In the genomic region with DNA sequence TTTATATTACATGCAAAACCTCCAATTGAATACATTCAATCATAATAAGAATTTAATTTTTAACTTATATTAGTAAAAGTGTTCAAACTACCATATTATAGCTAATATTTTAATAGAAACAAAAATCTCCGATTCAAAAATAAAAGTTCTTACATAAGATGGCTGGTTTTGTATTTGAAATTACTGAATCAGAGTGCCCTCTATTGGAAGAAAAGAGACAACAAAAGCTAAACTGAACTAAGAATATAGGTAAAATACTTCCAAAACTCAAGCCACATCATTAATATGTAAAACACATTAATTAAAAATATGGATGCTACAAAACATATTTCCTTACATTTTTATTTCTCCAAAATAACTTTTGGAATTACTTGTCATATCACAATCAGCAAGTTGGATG, we compare ENCODE assay signal across 8 cellular contexts.
DNase-seq lines count a peak whose midpoint lies in the region; ATAC-seq and TF ChIP-seq lines count a peak whose summit lies in the region.

No MANE protein-coding gene starts in this region.

- no peaks in the 10 kb centered on the region for H3K9me3 Mint-ChIP-seq in nephron progenitor cell
- no peaks in the 10 kb centered on the region for H3K9me3 Mint-ChIP-seq in CD4-positive, alpha-beta T cell

- ATAC-seq in CD4-positive, alpha-beta T cell (ENCODE audit: poor library complexity): no peak
- ATAC-seq in GM21576 (IDR thresholded peaks at IDR 0.05; ENCODE audit: unreplicated experiment) (no peak), HG02678 (IDR thresholded peaks at IDR 0.05; ENCODE audit: unreplicated experiment) (no peak)

- POLR2A ChIA-PET in CD4-positive, alpha-beta T cell (lab: Charles Lee): no interaction called here

- DNase-seq in GM03348 (ENCODE audit: low spot score) (peak; percentile 34), NCI-H2081 (lab: John Stamatoyannopoulos, UW) (peak; percentile 10 to 13), breast epithelium (ENCODE audit: low spot score in 2 of 2) (no peak), nephron progenitor cell (no peak), lower leg skin (ENCODE audit: low spot score in 2 of 2) (no peak)
- no peak for DNase-seq in CD4-positive, alpha-beta T cell

- H3K36me3 ChIP-seq in breast epithelium: no peaks in the 10 kb centered on the region

- no peaks in the 10 kb centered on the region for H3K4me1 ChIP-seq in breast epithelium

- WGBS in lower leg skin, 2 donors: 8 to 11% methylated on average over 1 of the region's 1 CpG

- TF ChIP-seq POLR2A in breast epithelium (IDR thresholded peaks at IDR 0.05): no peak
- TF ChIP-seq POLR2A in lower leg skin (IDR thresholded peaks at IDR 0.05): no peak

- H3K36me3 Mint-ChIP-seq in nephron progenitor cell (ENCODE audit: low read depth): no peaks in the 10 kb centered on the region
- no peaks in the 10 kb centered on the region for H3K36me3 Mint-ChIP-seq in CD4-positive, alpha-beta T cell (ENCODE audit: low read depth)

- no peak overlapping the region for H3K27ac Mint-ChIP-seq in nephron progenitor cell
- H3K27ac Mint-ChIP-seq in CD4-positive, alpha-beta T cell: no peak overlapping the region

- no peaks in the 10 kb centered on the region for H3K4me1 Mint-ChIP-seq in nephron progenitor cell
- no peaks in the 10 kb centered on the region for H3K4me1 Mint-ChIP-seq in CD4-positive, alpha-beta T cell (ENCODE audit: low read depth)

- TF ChIP-seq CTCF in breast epithelium (IDR thresholded peaks at IDR 0.05) (peak in 2 of 3 donors; percentile 29 to 34), nephron progenitor cell (IDR thresholded peaks at IDR 0.05) (peak; percentile 47), lower leg skin (IDR thresholded peaks at IDR 0.05) (no peak)
- TF ChIP-seq CTCF in CD4-positive, alpha-beta T cell (IDR thresholded peaks at IDR 0.05): no peak

- no peaks in the 10 kb centered on the region for H3K27me3 Mint-ChIP-seq in nephron progenitor cell (ENCODE audit: low read depth, poor library complexity)
- no peaks in the 10 kb centered on the region for H3K27me3 Mint-ChIP-seq in CD4-positive, alpha-beta T cell

- H3K9me3 ChIP-seq in breast epithelium: no peaks in the 10 kb centered on the region
- no peaks in the 10 kb centered on the region for H3K9me3 ChIP-seq in CD4-positive, alpha-beta T cell (ENCODE audit: control insufficient read depth, low read length)

- intact Hi-C loops in breast epithelium (cut with DNase I; ENCODE audit: low total_unique reads) (no loop called here), lower leg skin (cut with DNase I; ENCODE audit: low total_unique reads) (loop anchor here (5.0 kb wide), 1 partner anchor 866 kb away; no protein-coding TSS in a partner anchor)
- intact Hi-C loops in CD4-positive, alpha-beta T cell (cut with DNase I, micrococcal nuclease): no loop called here

- no peak overlapping the region for H3K4me3 Mint-ChIP-seq in nephron progenitor cell
- H3K4me3 Mint-ChIP-seq in CD4-positive, alpha-beta T cell: no peak overlapping the region

- H3K27me3 ChIP-seq in breast epithelium: no peaks in the 10 kb centered on the region
- H3K27me3 ChIP-seq in CD4-positive, alpha-beta T cell (ENCODE audit: control insufficient read depth, insufficient read depth, low read length): no peaks in the 10 kb centered on the region

- CTCF ChIA-PET in CD4-positive, alpha-beta T cell (lab: Charles Lee): no interaction called here

- no peak overlapping the region for H3K27ac ChIP-seq in breast epithelium
- no peak overlapping the region for H3K27ac ChIP-seq in CD4-positive, alpha-beta T cell (ENCODE audit: low read depth, low read length)

- peak overlapping the region in 1 of 3 donors; percentile 6 for H3K4me3 ChIP-seq in breast epithelium
- no peak overlapping the region for H3K4me3 ChIP-seq in lower leg skin (ENCODE audit: low read depth, poor library complexity, severe bottlenecking)

Comparison
In these comparisons a context has a peak if more than half of its experiments do, and no peak if none do; other contexts are left out.
1. DNase-seq: peak in GM03348 (single experiment) and NCI-H2081 (2 of 2); none in breast epithelium (0 of 2), nephron progenitor cell (single experiment), CD4-positive, alpha-beta T cell (0 of 10) and lower leg skin (0 of 2).
2. CTCF ChIP-seq: peak in breast epithelium (2 of 3) and nephron progenitor cell (single experiment); none in CD4-positive, alpha-beta T cell (single experiment) and lower leg skin (0 of 3).